ENCODE assay signal across 24 cellular contexts in genomic region chr9:29968831-29969230, GRCh38.
DNase-seq lines count a peak whose midpoint lies in the region; ATAC-seq, FAIRE-seq and TF ChIP-seq lines count a peak whose summit lies in the region.
"Had no signal": no experiment of that assay in that cellular context is flagged by ENCODE, and none has a peak within 500 bp of the region (broad histone marks: within the 10 kb centered on the region; RNA-seq: fewer than 3 reads in every experiment).

No MANE protein-coding gene starts in this region.

- peaks cover 6% of the 10 kb centered on the region for H3K4me1 Mint-ChIP-seq in chondrocyte (ENCODE audit: low read depth)
- H3K4me1 Mint-ChIP-seq in stimulated activated effector memory CD8-positive, alpha-beta T cell treated with anti-CD3 and anti-CD28 coated beads, Interleukin-12 subunit alpha, Interleukin-12 subunit beta, amount 100 ng/mL, for 72 hours, result no peaks in the 10 kb centered on the region
- H3K4me1 Mint-ChIP-seq: CD4-positive, alpha-beta memory T cell; GM23338; H9 had no signal

- DNase-seq in Peyer's patch (peak in 2 of 3 donors; percentile 22 to 36), chondrocyte (ENCODE audit: low spot score) (peak; percentile 66), kidney (peak; percentile 15), NCI-H146 treated with DMSO at 0.1 percent for 48 hours (lab: John Stamatoyannopoulos, UW; ENCODE audit: unreplicated experiment) (no peak), NOMO-1 treated with DMSO at 0.1 percent for 48 hours (lab: John Stamatoyannopoulos, UW; ENCODE audit: unreplicated experiment) (no peak)
- no peak for DNase-seq in stimulated activated effector memory CD8-positive, alpha-beta T cell treated with anti-CD3 and anti-CD28 coated beads, Interleukin-12 subunit alpha, Interleukin-12 subunit beta, amount 100 ng/mL, for 72 hours (ENCODE audit: low spot score in 2 of 2)
- DNase-seq: 8988T; ACHN; AML-193; BE2C; Calu3; CD4-positive, alpha-beta memory T cell; COR-L47; DMS53; DMS79 treated with DMSO at 0.1 percent for 48 hours; H9 had no signal

- H3K27ac Mint-ChIP-seq in chondrocyte (ENCODE audit: unreplicated experiment), result no peak overlapping the region
- H3K27ac Mint-ChIP-seq in stimulated activated effector memory CD8-positive, alpha-beta T cell treated with anti-CD3 and anti-CD28 coated beads, Interleukin-12 subunit alpha, Interleukin-12 subunit beta, amount 100 ng/mL, for 72 hours, result no peak overlapping the region
- H3K27ac Mint-ChIP-seq: CD4-positive, alpha-beta memory T cell; GM23338; H9 had no signal

- ATAC-seq in stimulated activated effector memory CD8-positive, alpha-beta T cell treated with anti-CD3 and anti-CD28 coated beads, Interleukin-12 subunit alpha, Interleukin-12 subunit beta, amount 100 ng/mL, for 72 hours, result peak; percentile 26
- no peak for ATAC-seq in HG02588 (IDR thresholded peaks at IDR 0.05; ENCODE audit: unreplicated experiment)
- ATAC-seq: A549, GM23338, HCT116 had no signal

- H3K4me3 ChIP-seq in Peyer's patch, result no peak overlapping the region
- no peak overlapping the region for H3K4me3 ChIP-seq in kidney (ENCODE audit: low read length in 2 of 2)
- H3K4me3 ChIP-seq: A549; BLaER1 treated with 17β-estradiol and CSF1 and Interleukin-3, amounts not matched to agents 10 nM and 100 nM; GM23338 had no signal

- no peak overlapping the region for H3K27ac ChIP-seq in Peyer's patch
- no peak overlapping the region for H3K27ac ChIP-seq in kidney (ENCODE audit: low read depth in 2 of 2, low read length in 2 of 2)
- H3K27ac ChIP-seq: A549; BLaER1 treated with 17β-estradiol and CSF1 and Interleukin-3, amounts not matched to agents 10 nM and 100 nM had no signal

- no peaks in the 10 kb centered on the region for H3K36me3 Mint-ChIP-seq in chondrocyte (ENCODE audit: low read depth)
- no peaks in the 10 kb centered on the region for H3K36me3 Mint-ChIP-seq in stimulated activated effector memory CD8-positive, alpha-beta T cell treated with anti-CD3 and anti-CD28 coated beads, Interleukin-12 subunit alpha, Interleukin-12 subunit beta, amount 100 ng/mL, for 72 hours
- H3K36me3 Mint-ChIP-seq: CD4-positive, alpha-beta memory T cell had no signal

- TF ChIP-seq CTCF in Peyer's patch (IDR thresholded peaks at IDR 0.05) (no peak), chondrocyte (IDR thresholded peaks at IDR 0.05) (no peak), kidney (IDR thresholded peaks at IDR 0.05; ENCODE audit: borderline replicate concordance, extremely low read depth, insufficient read depth) (no peak)

- no peaks in the 10 kb centered on the region for H3K9me3 Mint-ChIP-seq in chondrocyte (ENCODE audit: low read depth)
- peaks cover 5% of the 10 kb centered on the region for H3K9me3 Mint-ChIP-seq in stimulated activated effector memory CD8-positive, alpha-beta T cell treated with anti-CD3 and anti-CD28 coated beads, Interleukin-12 subunit alpha, Interleukin-12 subunit beta, amount 100 ng/mL, for 72 hours

- no peaks in the 10 kb centered on the region for H3K27me3 Mint-ChIP-seq in chondrocyte (ENCODE audit: low read depth)
- H3K27me3 Mint-ChIP-seq: CD4-positive, alpha-beta memory T cell had no signal

- no peak for FAIRE-seq in kidney (lab: Jason Lieb, UNC)
- FAIRE-seq: A549, G401.6, GM12892, GM19239 had no signal

- intact Hi-C loops in kidney (cut with DNase I), result no loop called here

- TF ChIP-seq POLR2A in Peyer's patch (IDR thresholded peaks at IDR 0.05), result no peak

- H3K9ac ChIP-seq in kidney (ENCODE audit: low read length in 2 of 2), result no peak overlapping the region
- H3K9ac ChIP-seq: BLaER1 treated with 17β-estradiol and CSF1 and Interleukin-3, amounts not matched to agents 10 nM and 100 nM had no signal

- H3K9me3 ChIP-seq in Peyer's patch, result no peaks in the 10 kb centered on the region
- H3K9me3 ChIP-seq in kidney (ENCODE audit: control insufficient read depth in 1 of 2, low read length in 2 of 2), result no peaks in the 10 kb centered on the region
- H3K9me3 ChIP-seq: A549; BE2C; BLaER1 treated with 17β-estradiol and CSF1 and Interleukin-3, amounts not matched to agents 10 nM and 100 nM had no signal

- H3K36me3 ChIP-seq in Peyer's patch (no peaks in the 10 kb centered on the region), kidney (ENCODE audit: control insufficient read depth in 1 of 2, insufficient read depth in 2 of 2, low read length in 2 of 2) (no peaks in the 10 kb centered on the region)
- H3K36me3 ChIP-seq: BE2C; BLaER1 treated with 17β-estradiol and CSF1 and Interleukin-3, amounts not matched to agents 10 nM and 100 nM had no signal

- no peaks in the 10 kb centered on the region for H3K27me3 ChIP-seq in Peyer's patch
- H3K27me3 ChIP-seq: BE2C; BLaER1 treated with 17β-estradiol and CSF1 and Interleukin-3, amounts not matched to agents 10 nM and 100 nM had no signal

- H3K4me1 ChIP-seq in Peyer's patch, result no peaks in the 10 kb centered on the region
- no peaks in the 10 kb centered on the region for H3K4me1 ChIP-seq in kidney (ENCODE audit: control insufficient read depth in 1 of 2, insufficient read depth in 1 of 2, low read depth in 1 of 2, low read length in 2 of 2)
- H3K4me1 ChIP-seq: A549; BLaER1 treated with 17β-estradiol and CSF1 and Interleukin-3, amounts not matched to agents 10 nM and 100 nM had no signal

- no peak overlapping the region for H3K4me3 Mint-ChIP-seq in chondrocyte (ENCODE audit: unreplicated experiment)
- H3K4me3 Mint-ChIP-seq in stimulated activated effector memory CD8-positive, alpha-beta T cell treated with anti-CD3 and anti-CD28 coated beads, Interleukin-12 subunit alpha, Interleukin-12 subunit beta, amount 100 ng/mL, for 72 hours, result no peak overlapping the region
- H3K4me3 Mint-ChIP-seq: CD4-positive, alpha-beta memory T cell; GM23338; H9 had no signal

Comparison
In these comparisons a context has a peak if more than half of its experiments do, and no peak if none do; other contexts are left out.
1. DNase-seq: peak in Peyer's patch (2 of 3), chondrocyte (single experiment) and kidney (single experiment); none in stimulated activated effector memory CD8-positive, alpha-beta T cell treated with anti-CD3 and anti-CD28 coated beads, Interleukin-12 subunit alpha, Interleukin-12 subunit beta, amount 100 ng/mL, for 72 hours (0 of 2), NCI-H146 treated with DMSO at 0.1 percent for 48 hours (single experiment) and NOMO-1 treated with DMSO at 0.1 percent for 48 hours (single experiment).